In the genomic region with DNA sequence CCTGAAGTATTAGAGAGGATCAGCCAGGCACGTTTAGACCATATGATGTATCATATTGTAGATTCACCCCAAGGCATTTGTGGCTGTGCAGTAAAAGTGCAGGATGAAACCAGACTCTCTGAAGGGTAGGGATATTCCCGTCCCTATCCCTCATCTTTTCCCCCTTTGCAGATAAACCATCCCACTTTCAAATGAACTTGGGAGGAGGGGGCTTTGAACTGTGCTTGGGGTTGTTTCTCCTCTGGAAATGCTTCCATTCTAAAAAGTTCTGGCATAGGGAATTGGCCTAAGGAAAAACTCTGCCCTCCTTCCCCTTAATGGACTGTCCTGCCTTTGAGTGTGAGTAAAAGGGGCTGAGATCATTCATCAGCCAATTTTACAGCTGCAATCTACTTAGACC, we compare ENCODE assay signal across 29 cellular contexts.
"Had no signal": no experiment of that assay in that cellular context is flagged by ENCODE, and none has a peak within 500 bp of the region (broad histone marks: within the 10 kb centered on the region; RNA-seq: fewer than 3 reads in every experiment).

No MANE protein-coding gene starts in this region.

- H3K27ac ChIP-seq: colonic mucosa, coronary artery, dorsolateral prefrontal cortex, epithelial cell of prostate, esophagus muscularis mucosa, esophagus squamous epithelium, foreskin keratinocyte, gastrocnemius medialis, gastroesophageal sphincter, heart left ventricle, heart right ventricle had no signal

- H3K9me3 ChIP-seq: colonic mucosa, esophagus muscularis mucosa, esophagus squamous epithelium, gastrocnemius medialis, gastroesophageal sphincter, heart left ventricle, heart right ventricle had no signal

- ATAC-seq: effector memory CD8-positive, alpha-beta T cell; esophagus mucosa; foreskin keratinocyte; gastrocnemius medialis; gastroesophageal sphincter; heart left ventricle; heart right ventricle had no signal

- H3K4me1 Mint-ChIP-seq: endodermal cell had no signal

- H3K9me3 Mint-ChIP-seq: effector memory CD8-positive, alpha-beta T cell; endodermal cell had no signal

- H3K4me3 ChIP-seq: colonic mucosa, coronary artery, dorsolateral prefrontal cortex, esophagus muscularis mucosa, esophagus squamous epithelium, gastrocnemius medialis, gastroesophageal sphincter, heart left ventricle, heart right ventricle had no signal

- H3K27ac Mint-ChIP-seq: dendritic cell treated with granulocyte-macrophage colony-stimulating factor and Interleukin-4, amounts not matched to agents 40 ng/mL and 50 ng/mL, for 4 days; effector memory CD8-positive, alpha-beta T cell; endodermal cell had no signal

- H3K4me3 Mint-ChIP-seq: dendritic cell treated with granulocyte-macrophage colony-stimulating factor and Interleukin-4, amounts not matched to agents 40 ng/mL and 50 ng/mL, for 4 days; effector memory CD8-positive, alpha-beta T cell; endodermal cell had no signal

- DNase-seq: colonic mucosa; cortex of kidney; dermis blood vessel endothelial cell; dorsolateral prefrontal cortex; effector CD4-positive, alpha-beta T cell; effector CD8-positive, alpha-beta T cell; effector memory CD4-positive, alpha-beta T cell; effector memory CD8-positive, alpha-beta T cell; endodermal cell; erythroblast; esophagus squamous epithelium; foreskin fibroblast; foreskin keratinocyte; foreskin melanocyte; gastrocnemius medialis; glutamatergic neuron; head of caudate nucleus; heart left ventricle; heart right ventricle had no signal

- H3K27me3 Mint-ChIP-seq: dendritic cell treated with granulocyte-macrophage colony-stimulating factor and Interleukin-4, amounts not matched to agents 40 ng/mL and 50 ng/mL, for 4 days; effector memory CD8-positive, alpha-beta T cell had no signal

- H3K27me3 ChIP-seq: colonic mucosa, dorsolateral prefrontal cortex, esophagus muscularis mucosa, foreskin keratinocyte, gastrocnemius medialis, gastroesophageal sphincter, heart left ventricle, heart right ventricle had no signal

- H3K36me3 ChIP-seq: colonic mucosa, esophagus muscularis mucosa, esophagus squamous epithelium, gastrocnemius medialis, gastroesophageal sphincter, heart left ventricle, heart right ventricle had no signal

- FAIRE-seq: colon, endometrium, endothelial cell of umbilical vein, frontal cortex had no signal

- H3K4me1 ChIP-seq: colonic mucosa, esophagus muscularis mucosa, esophagus squamous epithelium, foreskin keratinocyte, gastrocnemius medialis, gastroesophageal sphincter, heart left ventricle, heart right ventricle had no signal
